In the genomic region with DNA sequence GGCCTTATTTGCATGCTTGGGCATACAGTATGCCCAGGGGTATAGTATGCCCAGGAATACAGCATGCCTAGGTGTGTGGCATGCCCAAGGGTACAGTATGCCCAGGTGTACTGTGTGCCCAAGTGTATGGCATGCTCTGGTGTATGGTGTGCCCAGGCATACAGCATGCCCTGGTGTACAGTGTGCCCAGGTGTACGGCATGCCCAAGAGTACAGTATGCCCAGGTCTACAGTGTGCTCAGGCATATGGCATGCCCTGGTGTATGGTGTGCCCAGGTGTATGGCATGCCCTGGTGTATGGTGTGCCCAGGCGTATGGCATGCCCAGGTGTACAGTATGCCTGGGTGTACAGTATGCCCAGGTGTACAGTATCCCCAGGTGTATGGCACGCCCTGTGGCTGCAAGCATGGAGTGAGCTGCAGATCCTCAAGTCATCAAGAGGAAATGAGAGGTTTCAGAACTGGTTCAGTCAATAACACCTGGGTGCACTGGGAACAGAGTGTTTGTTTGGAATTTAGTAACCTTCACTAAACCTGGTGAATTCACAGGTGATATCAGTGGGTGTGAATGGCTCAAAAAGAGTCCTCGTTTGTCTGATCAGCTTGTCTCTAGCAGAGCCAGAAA, we compare ENCODE assay signal across 26 cellular contexts. TPM values are rescaled to one million over a fixed set of nuclear protein-coding genes. Genes with fewer than 3 reads are reported as not detected.
"Had no signal": no experiment of that assay in that cellular context is flagged by ENCODE, and none has a peak within 500 bp of the region (broad histone marks: within the 10 kb centered on the region; RNA-seq: fewer than 3 reads in every experiment).

No MANE protein-coding gene starts in this region.

- H3K4me3 ChIP-seq: lung, sigmoid colon, smooth muscle cell, tibial artery, uterus had no signal

- H3K27ac ChIP-seq: sigmoid colon, tibial artery, uterus had no signal

- ATAC-seq: activated CD4-positive, CD25-positive, alpha-beta regulatory T cell treated with anti-CD3 and anti-CD28 coated beads, Interleukin-2, amount 50 U/mL, for 24 hours; activated T-cell treated with anti-CD3 and anti-CD28 coated beads, Interleukin-2, amount 50 U/mL, for 72 hours had no signal

- H3K27me3 ChIP-seq: sigmoid colon, uterus had no signal

- FAIRE-seq: kidney had no signal

- H3K9me3 ChIP-seq: uterus had no signal

- H3K4me2 ChIP-seq: smooth muscle cell had no signal

- H3K4me1 ChIP-seq: sigmoid colon, tibial artery, uterus had no signal

- H3K36me3 ChIP-seq: sigmoid colon, tibial artery, uterus had no signal

- DNase-seq: activated CD4-positive, alpha-beta memory T cell treated with anti-CD3 and anti-CD28 coated beads, Interleukin-2, amount 10 ng/mL, durations not matched to agents 7 days and 5 days; activated CD4-positive, alpha-beta T cell treated with anti-CD3 and anti-CD28 coated beads, Interleukin-2, amount 10 ng/mL, durations not matched to agents 24 days and 14 days; activated effector memory CD4-positive, alpha-beta T cell treated with anti-CD3 and anti-CD28 coated beads, Interleukin-2, amount 50 U/mL, for 16 hours; activated naive CD4-positive, alpha-beta T cell treated with anti-CD3 and anti-CD28 coated beads, Interleukin-2, amount 10 ng/mL, durations not matched to agents 7 days and 5 days; activated T-cell treated with anti-CD3 and anti-CD28 coated beads, Interleukin-2, amount 50 U/mL, for 72 hours; caudate nucleus; effector CD4-positive, alpha-beta T cell; erythroblast; foreskin fibroblast; kidney; occipital lobe; sigmoid colon; stimulated activated CD4-positive, alpha-beta T cell treated with anti-CD3 and anti-CD28 coated beads, Interleukin-15, amount 100 ng/mL, for 24 hours; stimulated activated CD8-positive, alpha-beta memory T cell treated with anti-CD3 and anti-CD28 coated beads, Interleukin-4, amount 100 ng/mL, for 48 hours; tibial artery; uterus had no signal

RNA-seq across cellular contexts. Expression of gene C13orf42, which starts 7.8 kb away (rescaled TPM):
- total RNA-seq: activated CD4-positive, alpha-beta memory T cell treated with anti-CD3 and anti-CD28 coated beads, Interleukin-2, amount 10 ng/mL, durations not matched to agents 7 days and 5 days; activated CD4-positive, alpha-beta T cell treated with anti-CD3 and anti-CD28 coated beads, Interleukin-2, amount 10 ng/mL, durations not matched to agents 24 days and 14 days; activated T-cell treated with anti-CD3 and anti-CD28 coated beads, Interleukin-2, amount 50 U/mL, for 72 hours; fibroblast of lung; glomerular endothelial cell; kidney; myocyte; occipital lobe; posterior vena cava; renal cortical epithelial cell; sigmoid colon; smooth muscle cell; T-helper 2 cell treated with Interferon-gamma antibody and Interleukin-4, amounts not matched to agents 100 ng/mL and 5 ng/mL, for 36 hours; uterus had no signal
- polyA plus RNA-seq: fibroblast of lung, neural cell, sigmoid colon, smooth muscle cell had no signal
